Comparison of ENCODE assay signal across 8 cellular contexts in genomic region chr9:94374176-94375056, GRCh38. TPM values are rescaled to one million over a fixed set of nuclear protein-coding genes. Genes with fewer than 3 reads are reported as not detected.
DNase-seq lines count a peak whose midpoint lies in the region; ATAC-seq and TF ChIP-seq lines count a peak whose summit lies in the region.
"Not testable (repeated sequence)": the region's sequence is repeated elsewhere in the genome, so short reads cannot be mapped to it uniquely, and the experiment has no call there.

No MANE protein-coding gene starts in this region.

- peak; percentile 93 for ATAC-seq in HG02759 (IDR thresholded peaks at IDR 0.05; ENCODE audit: unreplicated experiment)

- intact Hi-C loops in head of caudate nucleus (cut with DNase I); ovary (cut with DNase I); thyroid gland (cut with DNase I): not testable (repeated sequence)

- H3K27me3 ChIP-seq in ovary, thyroid gland: not testable (repeated sequence)

- peak overlapping the region; percentile 89 for H3K27ac Mint-ChIP-seq in activated naive CD8-positive, alpha-beta T cell

- TF ChIP-seq EP300 in ovary (IDR thresholded peaks at IDR 0.05) = not testable (repeated sequence)

- not testable (repeated sequence) for TF ChIP-seq CTCF in GM12875 (IDR thresholded peaks at IDR 0.05; ENCODE audit: borderline replicate concordance, insufficient read depth, low read depth, low read length); ovary (IDR thresholded peaks at IDR 0.05); thyroid gland (IDR thresholded peaks at IDR 0.05)

- H3K36me3 Mint-ChIP-seq in activated naive CD8-positive, alpha-beta T cell = not testable (repeated sequence)

- H3K9me3 Mint-ChIP-seq in activated naive CD8-positive, alpha-beta T cell (ENCODE audit: low read depth) = not testable (repeated sequence)

- peak overlapping the region in 1 of 2 donors; percentile 61 for H3K27ac ChIP-seq in ovary
- peak overlapping the region; percentile 41 to 59 (median 56) for H3K27ac ChIP-seq in thyroid gland

- 0% methylated on average over 39 to 105 of the region's 106 CpGs for WGBS in ovary, 3 donors
- 0 to 1% methylated on average over 11 to 24 of the region's 106 CpGs for WGBS in thyroid gland, 2 donors

- H3K4me3 Mint-ChIP-seq in activated naive CD8-positive, alpha-beta T cell = peak overlapping the region; percentile 93

- TF ChIP-seq POLR2A in ovary (IDR thresholded peaks at IDR 0.05) = peak; percentile 52
- peak in 1 of 2 donors; percentile 86 for TF ChIP-seq POLR2A in thyroid gland (IDR thresholded peaks at IDR 0.05)

- DNase-seq in NCI-H1105 treated with DMSO at 0.1 percent for 48 hours (lab: John Stamatoyannopoulos, UW) (peak; percentile 90), SKM-1 (lab: John Stamatoyannopoulos, UW; ENCODE audit: unreplicated experiment) (peak; percentile 53), head of caudate nucleus (peak; percentile 82 to 95 (median 91)), ovary (peak; percentile 84 to 91 (median 88)), thyroid gland (peak; percentile 92 to 93)

- H3K9me3 ChIP-seq in ovary, thyroid gland: not testable (repeated sequence)

- H3K27me3 Mint-ChIP-seq in activated naive CD8-positive, alpha-beta T cell = not testable (repeated sequence)

- not testable (repeated sequence) for H3K36me3 ChIP-seq in ovary, thyroid gland

- H3K4me3 ChIP-seq in GM12875 (ENCODE audit: low read depth, low read length) = peak overlapping the region; percentile 59
- H3K4me3 ChIP-seq in ovary = peak overlapping the region; percentile 71
- peak overlapping the region in 2 of 3 donors; percentile 36 to 51 for H3K4me3 ChIP-seq in thyroid gland (replicated peaks in 1 of 3)

- H3K4me1 ChIP-seq in ovary (ENCODE audit: insufficient read depth); thyroid gland: not testable (repeated sequence)

- peaks cover 16% of the 10 kb centered on the region for H3K4me1 Mint-ChIP-seq in activated naive CD8-positive, alpha-beta T cell (ENCODE audit: low read depth)

RNA-seq across cellular contexts. Expression of gene NUTM2F, which starts 46.0 kb away (rescaled TPM):
- total RNA-seq in ovary = not detected
- not detected for polyA plus RNA-seq in ovary
- total RNA-seq in thyroid gland = not detected
